1 cellular context compared by ENCODE assay signal in the genomic region with DNA sequence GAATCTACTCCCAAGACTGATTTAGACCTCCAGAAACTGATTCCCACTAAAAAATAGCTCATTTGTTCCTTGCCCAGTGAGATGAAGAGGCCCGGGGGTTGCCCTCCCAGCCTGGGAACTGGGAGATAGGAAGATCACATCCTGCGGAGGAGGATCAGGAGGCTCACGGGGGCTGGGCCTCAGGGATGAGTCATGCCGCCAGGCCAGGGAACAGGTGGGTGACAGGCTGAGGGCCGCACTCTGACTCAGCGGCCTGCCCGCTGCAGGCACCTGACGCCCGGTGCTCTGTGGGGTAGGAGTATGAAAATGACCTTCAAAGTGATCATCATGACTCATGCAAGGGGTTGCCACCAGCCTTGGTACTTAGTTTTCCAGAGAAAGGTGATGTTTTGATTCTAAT.
TF ChIP-seq lines count a peak whose summit lies in the region.

No MANE protein-coding gene starts in this region.

TF ChIP-seq in K562, 482 proteins besides CTCF, POLR2A, EP300 and RAD21 (continued from another document and continues in another):
- TF ChIP-seq ZNF592 (IDR thresholded peaks at IDR 0.05) (0 out of 2 replicates have a peak, but pooled peaks have one; percentile 12), KDM5B (IDR thresholded peaks at IDR 0.05; ENCODE audit: insufficient replicate concordance, low read depth, low read length) (no peak), TRIM24 (IDR thresholded peaks at IDR 0.05) (peak in 1 of 2 experiments; percentile 84; a peak in 2 of 4 replicates), RBM34 (IDR thresholded peaks at IDR 0.05; ENCODE audit: borderline replicate concordance, insufficient read depth, low read length) (no peak), TFAP4 (CRISPR knock-in tag; IDR thresholded peaks at IDR 0.05; ENCODE audit: borderline replicate concordance) (peak; percentile 79), TOE1 (IDR thresholded peaks at IDR 0.05; ENCODE audit: borderline replicate concordance) (peak; percentile 68; the same call in 1 of the 2 replicates), TOE1 (CRISPR knock-in tag; IDR thresholded peaks at IDR 0.05; ENCODE audit: borderline replicate concordance, low read depth) (no peak), TCF15 (CRISPR knock-in tag; IDR thresholded peaks at IDR 0.05) (no peak), ARID1B (IDR thresholded peaks at IDR 0.05) (peak; percentile 93), FOSL1 (tag; conservative IDR thresholded peaks at IDR 0.05) (peak; percentile 97), RNF2 (IDR thresholded peaks at IDR 0.05) (no peak), LARP7 (IDR thresholded peaks at IDR 0.05) (no peak), ZHX1 (conservative IDR thresholded peaks at IDR 0.05; ENCODE audit: low read length) (no peak), ZNF766 (CRISPR knock-in tag; conservative IDR thresholded peaks at IDR 0.05) (no peak), HMGN3 (IDR thresholded peaks at IDR 0.05; ENCODE audit: borderline replicate concordance, extremely low read depth, insufficient read length, low read depth, low read length) (peak; percentile 97), BRF2 (IDR thresholded peaks at IDR 0.05; ENCODE audit: borderline replicate concordance, insufficient read depth, insufficient read length) (no peak), PHTF2 (CRISPR knock-in tag; IDR thresholded peaks at IDR 0.05) (no peak), HNRNPK (IDR thresholded peaks at IDR 0.05; ENCODE audit: low read depth, low read length, poor library complexity, severe bottlenecking) (no peak), ARHGAP35 (IDR thresholded peaks at IDR 0.05; ENCODE audit: partially characterized antibody) (no peak), ZNF764 (CRISPR knock-in tag; IDR thresholded peaks at IDR 0.05; ENCODE audit: low read depth) (no peak), REST (CRISPR knock-in tag; IDR thresholded peaks at IDR 0.05; ENCODE audit: low read depth) (no peak), ZKSCAN8 (CRISPR knock-in tag; IDR thresholded peaks at IDR 0.05) (no peak), SRSF9 (IDR thresholded peaks at IDR 0.05; ENCODE audit: borderline replicate concordance, low read depth, low read length) (no peak), ZNF444 (CRISPR knock-in tag; IDR thresholded peaks at IDR 0.05) (no peak), CAMTA2 (CRISPR knock-in tag; conservative IDR thresholded peaks at IDR 0.05) (no peak), NCOA6 (IDR thresholded peaks at IDR 0.05) (no peak), TBL1XR1 (IDR thresholded peaks at IDR 0.05; ENCODE audit: low read length in 2 of 2) (peak in 1 of 2 experiments; percentile 42; a peak in 1 of 4 replicates), ZFX (CRISPR knock-in tag; IDR thresholded peaks at IDR 0.05) (peak; percentile 57), ZNF23 (CRISPR knock-in tag; IDR thresholded peaks at IDR 0.05) (no peak), KLF1 (tag; IDR thresholded peaks at IDR 0.05) (no peak), NRF1 (conservative IDR thresholded peaks at IDR 0.05 in 1 of 2, IDR thresholded peaks at IDR 0.05 in 1 of 2) (0 out of 4 replicates have a peak, but pooled peaks of 1 of the 2 experiments have one; percentile 20), MCM3 (IDR thresholded peaks at IDR 0.05) (no peak), SP1 (CRISPR knock-in tag; IDR thresholded peaks at IDR 0.05) (no peak), TGIF2 (CRISPR knock-in tag; IDR thresholded peaks at IDR 0.05) (no peak), NFYB (IDR thresholded peaks at IDR 0.05; ENCODE audit: extremely low read depth, insufficient read length) (no peak), CXXC5 (CRISPR knock-in tag; IDR thresholded peaks at IDR 0.05) (peak; percentile 56)
- TF ChIP-seq, protein P1, sequence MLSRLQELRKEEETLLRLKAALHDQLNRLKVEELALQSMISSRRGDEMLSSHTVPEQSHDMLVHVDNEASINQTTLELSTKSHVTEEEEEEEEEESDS (CRISPR knock-in tag; IDR thresholded peaks at IDR 0.05): no peak
- TF ChIP-seq, protein P2, sequence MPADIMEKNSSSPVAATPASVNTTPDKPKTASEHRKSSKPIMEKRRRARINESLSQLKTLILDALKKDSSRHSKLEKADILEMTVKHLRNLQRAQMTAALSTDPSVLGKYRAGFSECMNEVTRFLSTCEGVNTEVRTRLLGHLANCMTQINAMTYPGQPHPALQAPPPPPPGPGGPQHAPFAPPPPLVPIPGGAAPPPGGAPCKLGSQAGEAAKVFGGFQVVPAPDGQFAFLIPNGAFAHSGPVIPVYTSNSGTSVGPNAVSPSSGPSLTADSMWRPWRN (IDR thresholded peaks at IDR 0.05; ENCODE audit: low read depth): peak; percentile 55; the same call in 1 of the 2 replicates
- TF ChIP-seq, protein P3, sequence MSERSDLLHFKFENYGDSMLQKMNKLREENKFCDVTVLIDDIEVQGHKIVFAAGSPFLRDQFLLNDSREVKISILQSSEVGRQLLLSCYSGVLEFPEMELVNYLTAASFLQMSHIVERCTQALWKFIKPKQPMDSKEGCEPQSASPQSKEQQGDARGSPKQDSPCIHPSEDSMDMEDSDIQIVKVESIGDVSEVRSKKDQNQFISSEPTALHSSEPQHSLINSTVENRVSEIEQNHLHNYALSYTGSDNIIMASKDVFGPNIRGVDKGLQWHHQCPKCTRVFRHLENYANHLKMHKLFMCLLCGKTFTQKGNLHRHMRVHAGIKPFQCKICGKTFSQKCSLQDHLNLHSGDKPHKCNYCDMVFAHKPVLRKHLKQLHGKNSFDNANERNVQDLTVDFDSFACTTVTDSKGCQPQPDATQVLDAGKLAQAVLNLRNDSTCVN (CRISPR knock-in tag; IDR thresholded peaks at IDR 0.05): no peak
- TF ChIP-seq, protein P4, sequence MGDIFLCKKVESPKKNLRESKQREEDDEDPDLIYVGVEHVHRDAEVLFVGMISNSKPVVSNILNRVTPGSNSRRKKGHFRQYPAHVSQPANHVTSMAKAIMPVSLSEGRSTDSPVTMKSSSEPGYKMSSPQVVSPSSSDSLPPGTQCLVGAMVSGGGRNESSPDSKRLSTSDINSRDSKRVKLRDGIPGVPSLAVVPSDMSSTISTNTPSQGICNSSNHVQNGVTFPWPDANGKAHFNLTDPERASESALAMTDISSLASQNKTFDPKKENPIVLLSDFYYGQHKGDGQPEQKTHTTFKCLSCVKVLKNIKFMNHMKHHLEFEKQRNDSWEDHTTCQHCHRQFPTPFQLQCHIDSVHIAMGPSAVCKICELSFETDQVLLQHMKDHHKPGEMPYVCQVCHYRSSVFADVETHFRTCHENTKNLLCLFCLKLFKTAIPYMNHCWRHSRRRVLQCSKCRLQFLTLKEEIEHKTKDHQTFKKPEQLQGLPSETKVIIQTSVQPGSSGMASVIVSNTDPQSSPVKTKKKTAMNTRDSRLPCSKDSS (IDR thresholded peaks at IDR 0.05; ENCODE audit: low read depth, partially characterized antibody): no peak
- TF ChIP-seq, protein P5, sequence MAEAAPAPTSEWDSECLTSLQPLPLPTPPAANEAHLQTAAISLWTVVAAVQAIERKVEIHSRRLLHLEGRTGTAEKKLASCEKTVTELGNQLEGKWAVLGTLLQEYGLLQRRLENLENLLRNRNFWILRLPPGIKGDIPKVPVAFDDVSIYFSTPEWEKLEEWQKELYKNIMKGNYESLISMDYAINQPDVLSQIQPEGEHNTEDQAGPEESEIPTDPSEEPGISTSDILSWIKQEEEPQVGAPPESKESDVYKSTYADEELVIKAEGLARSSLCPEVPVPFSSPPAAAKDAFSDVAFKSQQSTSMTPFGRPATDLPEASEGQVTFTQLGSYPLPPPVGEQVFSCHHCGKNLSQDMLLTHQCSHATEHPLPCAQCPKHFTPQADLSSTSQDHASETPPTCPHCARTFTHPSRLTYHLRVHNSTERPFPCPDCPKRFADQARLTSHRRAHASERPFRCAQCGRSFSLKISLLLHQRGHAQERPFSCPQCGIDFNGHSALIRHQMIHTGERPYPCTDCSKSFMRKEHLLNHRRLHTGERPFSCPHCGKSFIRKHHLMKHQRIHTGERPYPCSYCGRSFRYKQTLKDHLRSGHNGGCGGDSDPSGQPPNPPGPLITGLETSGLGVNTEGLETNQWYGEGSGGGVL (CRISPR knock-in tag; IDR thresholded peaks at IDR 0.05): no peak
